ENCODE assay signal across 26 cellular contexts in the genomic region with DNA sequence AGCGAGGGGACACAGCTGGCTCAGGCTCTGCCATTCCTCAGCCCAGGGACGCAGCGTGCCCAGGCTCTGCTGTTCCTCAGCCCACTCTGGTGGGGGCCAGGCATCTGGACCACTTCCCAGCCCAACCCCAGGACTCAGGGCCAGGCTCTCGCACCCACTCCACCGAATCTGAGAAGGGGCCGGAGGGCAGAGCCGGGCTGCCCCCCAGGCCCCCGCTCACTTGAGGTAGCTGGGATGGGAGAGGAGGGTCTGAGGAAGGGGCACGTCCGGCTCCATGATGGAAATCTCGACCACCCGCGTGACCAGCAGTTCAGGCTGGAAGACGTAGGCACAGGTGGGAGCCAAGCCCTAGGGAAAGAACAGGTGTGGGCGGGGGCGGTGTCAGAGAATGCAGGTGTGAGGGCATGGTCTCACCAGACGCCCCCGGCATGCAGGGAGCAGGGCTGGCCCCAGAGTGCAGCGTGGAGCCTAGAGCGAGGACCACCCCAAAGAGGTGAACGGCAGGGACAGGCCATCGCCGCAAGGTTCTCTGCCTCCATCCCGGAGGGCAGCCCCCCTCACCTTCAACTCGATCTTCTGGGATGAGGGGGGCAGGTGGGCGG.
"Had no signal": no experiment of that assay in that cellular context is flagged by ENCODE, and none has a peak within 500 bp of the region (broad histone marks: within the 10 kb centered on the region; RNA-seq: fewer than 3 reads in every experiment).

No MANE protein-coding gene starts in this region.

- H2AFZ ChIP-seq: parathyroid adenoma had no signal

- H3K27me3 Mint-ChIP-seq: memory B cell; naive B cell; natural killer cell treated with Interleukin-12 subunit alpha and Interleukin-12 subunit beta and Interleukin-15 and Interleukin-18, amount 100 ng/mL, for 72 hours; progenitor cell of endocrine pancreas; stimulated activated memory B cell treated with anti-CD40 and anti-IgM and Interleukin-4, amounts not matched to agents 10 μg/mL and 1 μg/mL and 100 μg/mL, for 72 hours had no signal

- H3K36me3 Mint-ChIP-seq: immature natural killer cell; mesothelial cell of epicardium; naive B cell; natural killer cell treated with Interleukin-12 subunit alpha and Interleukin-12 subunit beta and Interleukin-15 and Interleukin-18, amount 100 ng/mL, for 72 hours had no signal

- H3K9me3 Mint-ChIP-seq: endodermal cell; immature natural killer cell; memory B cell; mesothelial cell of epicardium; naive B cell; natural killer cell treated with Interleukin-12 subunit alpha and Interleukin-12 subunit beta and Interleukin-15 and Interleukin-18, amount 100 ng/mL, for 72 hours; neural crest cell; stimulated activated memory B cell treated with anti-CD40 and anti-IgM and Interleukin-4, amounts not matched to agents 10 μg/mL and 1 μg/mL and 100 μg/mL, for 72 hours had no signal

- H3K9ac ChIP-seq: parathyroid adenoma had no signal

- H3K27ac ChIP-seq: epithelial cell of prostate, foreskin keratinocyte, parathyroid adenoma, sigmoid colon, testis, tibial artery, upper lobe of left lung had no signal

- DNase-seq: dorsolateral prefrontal cortex; effector CD8-positive, alpha-beta T cell; endodermal cell; foreskin keratinocyte; hypothalamus; immature natural killer cell; islet precursor cell; naive B cell; sigmoid colon; stimulated activated CD4-positive, alpha-beta T cell treated with anti-CD3 and anti-CD28 coated beads, Interleukin-4, amount 100 ng/mL, for 4 hours; stimulated activated naive CD8-positive, alpha-beta T cell treated with anti-CD3 and anti-CD28 coated beads, Interleukin-15, Interleukin-2, amounts not matched to agents 100 U/mL and 50 U/mL, for 24 hours; substantia nigra; testis; tibial artery had no signal

- H3K4me1 ChIP-seq: foreskin keratinocyte had no signal

- H3K9me3 ChIP-seq: mucosa of descending colon, sigmoid colon, testis, tibial artery, upper lobe of left lung had no signal

- H3K27ac Mint-ChIP-seq: endodermal cell; immature natural killer cell; memory B cell; mesothelial cell of epicardium; natural killer cell treated with Interleukin-12 subunit alpha and Interleukin-12 subunit beta and Interleukin-15 and Interleukin-18, amount 100 ng/mL, for 72 hours; progenitor cell of endocrine pancreas; stimulated activated memory B cell treated with anti-CD40 and anti-IgM and Interleukin-4, amounts not matched to agents 10 μg/mL and 1 μg/mL and 100 μg/mL, for 72 hours had no signal

- ATAC-seq: esophagus mucosa; foreskin keratinocyte; mucosa of descending colon; natural killer cell treated with Interleukin-12 subunit alpha and Interleukin-12 subunit beta and Interleukin-15 and Interleukin-18, amount 100 ng/mL, for 72 hours; stimulated activated memory B cell treated with anti-CD40 and anti-IgM and Interleukin-4, amounts not matched to agents 10 μg/mL and 1 μg/mL and 100 μg/mL, for 72 hours; stimulated activated naive CD8-positive, alpha-beta T cell treated with anti-CD3 and anti-CD28 coated beads, Interleukin-15, Interleukin-2, amounts not matched to agents 100 U/mL and 50 U/mL, for 24 hours had no signal

- H3K4me3 ChIP-seq: dorsolateral prefrontal cortex, lung, mucosa of descending colon, sigmoid colon, testis, tibial artery, upper lobe of left lung had no signal

- H3K4me3 Mint-ChIP-seq: endodermal cell; immature natural killer cell; memory B cell; mesothelial cell of epicardium; naive B cell; natural killer cell treated with Interleukin-12 subunit alpha and Interleukin-12 subunit beta and Interleukin-15 and Interleukin-18, amount 100 ng/mL, for 72 hours; neural crest cell; stimulated activated memory B cell treated with anti-CD40 and anti-IgM and Interleukin-4, amounts not matched to agents 10 μg/mL and 1 μg/mL and 100 μg/mL, for 72 hours had no signal

- H3K27me3 ChIP-seq: dorsolateral prefrontal cortex, foreskin keratinocyte, sigmoid colon, testis, tibial artery, upper lobe of left lung had no signal
